In the genomic region with DNA sequence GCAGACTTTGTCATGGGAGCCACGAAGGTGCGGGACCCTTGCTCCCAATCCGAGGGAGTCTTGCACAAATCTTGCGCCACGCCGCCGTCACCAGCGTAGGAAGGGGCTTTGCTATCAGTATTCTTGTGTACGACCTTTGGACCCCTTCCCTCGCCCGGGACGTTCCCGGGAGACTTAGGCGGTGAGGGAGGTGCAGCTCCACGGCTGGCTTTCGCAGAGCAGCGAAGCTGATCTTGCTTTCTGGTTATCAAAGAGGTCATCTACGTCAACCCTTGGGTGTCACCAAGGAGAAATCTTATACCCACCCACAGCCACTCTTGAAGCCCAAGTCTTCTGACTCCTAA, we compare ENCODE assay signal across 8 cellular contexts. TPM values are rescaled to one million over a fixed set of nuclear protein-coding genes. Genes with fewer than 3 reads are reported as not detected.
A peak's percentile ranks its signal among the peaks of the same experiment; 100 is the strongest.
DNase-seq lines count a peak whose midpoint lies in the region; ATAC-seq and TF ChIP-seq lines count a peak whose summit lies in the region.

No MANE protein-coding gene starts in this region.

- peak overlapping the region; percentile 78 for H3K27ac ChIP-seq in AG04450 (ENCODE audit: low read depth, low read length)
- peak overlapping the region; percentile 73 for H3K27ac ChIP-seq in HEK293 (ENCODE audit: extremely low read depth, low read depth, low read length)

- H3K9me3 ChIP-seq in AG04450 (ENCODE audit: control insufficient read depth, insufficient read depth, low read length) (no peaks in the 10 kb centered on the region), HEK293 (ENCODE audit: control insufficient read depth, insufficient read depth, low read depth, low read length) (no peaks in the 10 kb centered on the region), iPS-15b (ENCODE audit: control insufficient read depth, insufficient read depth, low read length) (no peaks in the 10 kb centered on the region)

- H3K36me3 Mint-ChIP-seq in activated naive CD8-positive, alpha-beta T cell treated with anti-CD3 and anti-CD28 coated beads for 36 hours, result no peaks in the 10 kb centered on the region
- no peaks in the 10 kb centered on the region for H3K36me3 Mint-ChIP-seq in stimulated activated memory B cell treated with anti-CD40 and anti-IgM and Interleukin-4, amounts not matched to agents 10 μg/mL and 1 μg/mL and 100 μg/mL, for 72 hours

- no peak for DNase-seq in AG04450 (ENCODE audit: low read depth, low spot score)
- DNase-seq in activated naive CD8-positive, alpha-beta T cell treated with anti-CD3 and anti-CD28 coated beads for 36 hours, result peak; percentile 41
- no peak for DNase-seq in NCI-H446 (lab: John Stamatoyannopoulos, UW)
- DNase-seq in stimulated activated CD4-positive, alpha-beta T cell treated with anti-CD3 and anti-CD28 coated beads, Interleukin-4, amount 100 ng/mL, for 4 hours, result no peak
- no peak for DNase-seq in iPS-NIHi11 (ENCODE audit: low spot score)

- H3K9ac ChIP-seq in iPS-15b (ENCODE audit: low read depth, low read length), result peak overlapping the region; percentile 89

- peaks cover 23% of the 10 kb centered on the region for H3K4me1 Mint-ChIP-seq in activated naive CD8-positive, alpha-beta T cell treated with anti-CD3 and anti-CD28 coated beads for 36 hours
- peaks cover 13% of the 10 kb centered on the region for H3K4me1 Mint-ChIP-seq in stimulated activated memory B cell treated with anti-CD40 and anti-IgM and Interleukin-4, amounts not matched to agents 10 μg/mL and 1 μg/mL and 100 μg/mL, for 72 hours

- H3K4me3 ChIP-seq in AG04450 (ENCODE audit: low read depth, low read length) (peak overlapping the region; percentile 97), HEK293 (ENCODE audit: low read depth, low read length) (peak overlapping the region; percentile 96), iPS-15b (ENCODE audit: low read depth, low read length) (peak overlapping the region; percentile 95)

- POLR2A ChIA-PET in AG04450 (lab: Yijun Ruan, JAX), result no interaction called here
- POLR2A ChIA-PET in HEK293 (lab: Yijun Ruan, JAX), result interaction anchor here (1.5 kb wide), 2 partner anchors 12 to 42 kb away, joined by 3 to 5 read pairs; partner anchors contain the start of genes DNAJB1 and NDUFB7

- no peak for ATAC-seq in stimulated activated memory B cell treated with anti-CD40 and anti-IgM and Interleukin-4, amounts not matched to agents 10 μg/mL and 1 μg/mL and 100 μg/mL, for 72 hours

- CTCF ChIA-PET in AG04450 (lab: Charles Lee) (no interaction called here), HEK293 (lab: Yijun Ruan, JAX) (interaction anchor here (1.8 kb wide), 1 partner anchor 26 kb away, joined by 7 read pairs; no protein-coding TSS in a partner anchor)

- peak overlapping the region; percentile 92 for H3K27ac Mint-ChIP-seq in activated naive CD8-positive, alpha-beta T cell treated with anti-CD3 and anti-CD28 coated beads for 36 hours
- peak overlapping the region; percentile 86 for H3K27ac Mint-ChIP-seq in stimulated activated memory B cell treated with anti-CD40 and anti-IgM and Interleukin-4, amounts not matched to agents 10 μg/mL and 1 μg/mL and 100 μg/mL, for 72 hours

- H3K36me3 ChIP-seq in HEK293 (ENCODE audit: control insufficient read depth in 2 of 2, insufficient read depth in 1 of 2, low read length in 2 of 2), result peaks cover 0 to 5% of the 10 kb centered on the region in 2 experiments; a peak in 2 of 3 replicates
- H3K36me3 ChIP-seq in iPS-15b (ENCODE audit: control insufficient read depth, insufficient read depth, low read length), result no peaks in the 10 kb centered on the region

- H3K27me3 Mint-ChIP-seq in activated naive CD8-positive, alpha-beta T cell treated with anti-CD3 and anti-CD28 coated beads for 36 hours, result no peaks in the 10 kb centered on the region
- no peaks in the 10 kb centered on the region for H3K27me3 Mint-ChIP-seq in stimulated activated memory B cell treated with anti-CD40 and anti-IgM and Interleukin-4, amounts not matched to agents 10 μg/mL and 1 μg/mL and 100 μg/mL, for 72 hours

- H3K27me3 ChIP-seq in AG04450 (ENCODE audit: control insufficient read depth, insufficient read depth, low read length) (no peaks in the 10 kb centered on the region), iPS-15b (ENCODE audit: control insufficient read depth, insufficient read depth, low read length) (no peaks in the 10 kb centered on the region)

- H3K4me1 ChIP-seq in HEK293 (ENCODE audit: control insufficient read depth, insufficient read depth, low read length) (no peaks in the 10 kb centered on the region), iPS-15b (ENCODE audit: control insufficient read depth, insufficient read depth, low read length) (peaks cover 3% of the 10 kb centered on the region)

- peak overlapping the region; percentile 97 for H3K4me3 Mint-ChIP-seq in activated naive CD8-positive, alpha-beta T cell treated with anti-CD3 and anti-CD28 coated beads for 36 hours
- peak overlapping the region; percentile 96 for H3K4me3 Mint-ChIP-seq in stimulated activated memory B cell treated with anti-CD40 and anti-IgM and Interleukin-4, amounts not matched to agents 10 μg/mL and 1 μg/mL and 100 μg/mL, for 72 hours

- no peak for TF ChIP-seq CTCF in AG04450 (IDR thresholded peaks at IDR 0.05; ENCODE audit: low read depth, low read length)
- TF ChIP-seq CTCF in HEK293 (tag by site-specific recombination; IDR thresholded peaks at IDR 0.05), result no peak

- H3K9me3 Mint-ChIP-seq in activated naive CD8-positive, alpha-beta T cell treated with anti-CD3 and anti-CD28 coated beads for 36 hours, result no peaks in the 10 kb centered on the region
- H3K9me3 Mint-ChIP-seq in stimulated activated memory B cell treated with anti-CD40 and anti-IgM and Interleukin-4, amounts not matched to agents 10 μg/mL and 1 μg/mL and 100 μg/mL, for 72 hours, result no peaks in the 10 kb centered on the region

TF ChIP-seq in HEK293, 187 proteins besides CTCF, POLR2A, EP300 and RAD21:
- peak; percentile 37 for TF ChIP-seq ZFHX2 (tag by site-specific recombination; conservative IDR thresholded peaks at IDR 0.05)
- TF ChIP-seq, protein P1, sequence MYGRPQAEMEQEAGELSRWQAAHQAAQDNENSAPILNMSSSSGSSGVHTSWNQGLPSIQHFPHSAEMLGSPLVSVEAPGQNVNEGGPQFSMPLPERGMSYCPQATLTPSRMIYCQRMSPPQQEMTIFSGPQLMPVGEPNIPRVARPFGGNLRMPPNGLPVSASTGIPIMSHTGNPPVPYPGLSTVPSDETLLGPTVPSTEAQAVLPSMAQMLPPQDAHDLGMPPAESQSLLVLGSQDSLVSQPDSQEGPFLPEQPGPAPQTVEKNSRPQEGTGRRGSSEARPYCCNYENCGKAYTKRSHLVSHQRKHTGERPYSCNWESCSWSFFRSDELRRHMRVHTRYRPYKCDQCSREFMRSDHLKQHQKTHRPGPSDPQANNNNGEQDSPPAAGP (tag by site-specific recombination; IDR thresholded peaks at IDR 0.05), result no peak
- TF ChIP-seq GFI1B (tag by site-specific recombination; IDR thresholded peaks at IDR 0.05), result 0 out of 2 replicates have a peak, but pooled peaks have one; percentile 29
- TF ChIP-seq EGR2 (tag by site-specific recombination; IDR thresholded peaks at IDR 0.05; ENCODE audit: low read depth), result peak; percentile 27; the same call in 1 of the 2 replicates
TF ChIP-seq in HEK293: peak in this region for 3.

RNA-seq across cellular contexts. Expression of gene TECR, which starts 0.6 kb away (rescaled TPM):
- polyA plus RNA-seq in AG04450 (2011; rRNA removed), result 59.6 and 70.2 TPM in 2 replicates
- polyA minus RNA-seq in AG04450 (2011; rRNA and poly(A)+ RNA removed), result 113 and 191 TPM in 2 replicates
- total RNA-seq in activated naive CD8-positive, alpha-beta T cell treated with anti-CD3 and anti-CD28 coated beads for 36 hours, result 10 to 100 TPM; 86.1 to 88.7 TPM

RNA-seq across cellular contexts. Expression of gene DNAJB1, which starts 11.8 kb away (rescaled TPM):
- polyA plus RNA-seq in AG04450 (2011; rRNA removed), result 80.6 and 88.3 TPM in 2 replicates
- polyA minus RNA-seq in AG04450 (2011; rRNA and poly(A)+ RNA removed), result 48.1 and 49.1 TPM in 2 replicates
- total RNA-seq in activated naive CD8-positive, alpha-beta T cell treated with anti-CD3 and anti-CD28 coated beads for 36 hours, result 10 to 100 TPM; 45.0 to 45.7 TPM

RNA-seq across cellular contexts. Expression of gene GIPC1, which starts 34.0 kb away (rescaled TPM):
- 47.4 and 59.8 TPM in 2 replicates for polyA plus RNA-seq in AG04450 (2011; rRNA removed)
- 27.1 and 30.4 TPM in 2 replicates for polyA minus RNA-seq in AG04450 (2011; rRNA and poly(A)+ RNA removed)
- total RNA-seq in activated naive CD8-positive, alpha-beta T cell treated with anti-CD3 and anti-CD28 coated beads for 36 hours, result 10 to 100 TPM; 22.5 to 24.8 TPM

RNA-seq across cellular contexts. Expression of gene NDUFB7, which starts 41.9 kb away (rescaled TPM):
- 97.3 and 164 TPM in 2 replicates for polyA plus RNA-seq in AG04450 (2011; rRNA removed)
- polyA minus RNA-seq in AG04450 (2011; rRNA and poly(A)+ RNA removed), result 14.0 and 16.8 TPM in 2 replicates
- total RNA-seq in activated naive CD8-positive, alpha-beta T cell treated with anti-CD3 and anti-CD28 coated beads for 36 hours, result 100 to 1,000 TPM; 128 to 129 TPM

RNA-seq across cellular contexts. Expression of gene CLEC17A, which starts 52.9 kb away (rescaled TPM):
- polyA plus RNA-seq in AG04450 (2011; rRNA removed), result not detected in 2 replicates
- polyA minus RNA-seq in AG04450 (2011; rRNA and poly(A)+ RNA removed), result not detected in 2 replicates
- total RNA-seq in activated naive CD8-positive, alpha-beta T cell treated with anti-CD3 and anti-CD28 coated beads for 36 hours, result under 1 TPM; 0.64 to 0.84 TPM
